9 cellular contexts compared by ENCODE assay signal in genomic region chr5:801055-801454, GRCh38. TPM values are rescaled to one million over a fixed set of nuclear protein-coding genes. Genes with fewer than 3 reads are reported as not detected.
DNase-seq lines count a peak whose midpoint lies in the region; ATAC-seq, FAIRE-seq and TF ChIP-seq lines count a peak whose summit lies in the region.
"Not testable (repeated sequence)": the region's sequence is repeated elsewhere in the genome, so short reads cannot be mapped to it uniquely, and the experiment has no call there.
"Had no signal": no experiment of that assay in that cellular context is flagged by ENCODE, and none has a peak within 500 bp of the region (broad histone marks: within the 10 kb centered on the region; RNA-seq: fewer than 3 reads in every experiment).

No MANE protein-coding gene starts in this region.

- ATAC-seq in right cardiac atrium: peak; percentile 49 to 57
- not testable (repeated sequence) for ATAC-seq in HepG2
- ATAC-seq in pancreas: peak; percentile 84 to 96 (median 90)

- no CpG with 5 or more reads among the region's 4 CpGs for WGBS in right cardiac atrium
- 24% methylated on average over 4 of the region's 4 CpGs for WGBS in HepG2 (ENCODE audit: low lambda C conversion rate)
- WGBS in pancreas, 2 donors: 36% methylated on average over 4 of the region's 4 CpGs; no CpG with 5 or more reads in 1 of the 2 donors

- TF ChIP-seq EP300 in HepG2 (IDR thresholded peaks at IDR 0.05; ENCODE audit: low read depth in 2 of 2, low read length in 2 of 2); HepG2 (CRISPR knock-in tag; IDR thresholded peaks at IDR 0.05; ENCODE audit: borderline replicate concordance): not testable (repeated sequence)

- not testable (repeated sequence) for FAIRE-seq in bronchial epithelial cell (lab: Jason Lieb, UNC); pancreas (lab: Jason Lieb, UNC)
- FAIRE-seq in HepG2 (lab: Jason Lieb, UNC): peak; percentile 50

- CTCF ChIA-PET in HepG2 (lab: Yijun Ruan, JAX; ENCODE audit: low intra/inter-chr PET ratio, low total read pairs): not testable (repeated sequence)

- not testable (repeated sequence) for H3K4me3 ChIP-seq in bronchial epithelial cell (ENCODE audit: low read depth, low read length); fibroblast of villous mesenchyme (ENCODE audit: low read depth, low read length); right cardiac atrium (ENCODE audit: low read length); HepG2 (replicated peaks in 1 of 3; ENCODE audit: insufficient read depth in 1 of 3, low read depth in 2 of 3, low read length in 3 of 3); pancreas

- not testable (repeated sequence) for H3K27ac ChIP-seq in right cardiac atrium (ENCODE audit: low read length); HepG2 (ENCODE audit: extremely low read length, insufficient read depth, low read length)
- peak overlapping the region in 1 of 4 donors; percentile 2 for H3K27ac ChIP-seq in pancreas

- TF ChIP-seq RAD21 in HepG2 (CRISPR knock-in tag; IDR thresholded peaks at IDR 0.05): not testable (repeated sequence)

- in situ Hi-C loops in HepG2 (cut with HindIII; ENCODE audit: extremely low pct_ligation_motif_present, low pct_unique_long_range_greater_than_20kb): not testable (repeated sequence)

- H3K36me3 ChIP-seq in bronchial epithelial cell (ENCODE audit: control insufficient read depth, insufficient read depth, low read length); HepG2 (replicated peaks in 1 of 2; ENCODE audit: control insufficient read depth in 1 of 2, insufficient read depth in 2 of 2, low read length in 2 of 2); pancreas: not testable (repeated sequence)

- not testable (repeated sequence) for BruUV-seq in HepG2 (replicated peaks; lab: Mats Ljungman, UMichigan)

- H3K9me3 ChIP-seq in right cardiac atrium (ENCODE audit: control insufficient read depth, low read length); HepG2 (ENCODE audit: low read length); pancreas: not testable (repeated sequence)

- intact Hi-C loops in right cardiac atrium (cut with DNase I); HepG2 (cut with micrococcal nuclease; ENCODE audit: unreplicated experiment); pancreas (cut with DNase I): not testable (repeated sequence)

- not testable (repeated sequence) for H3K27me3 ChIP-seq in bronchial epithelial cell (ENCODE audit: control insufficient read depth, insufficient read depth, low read length); right cardiac atrium (ENCODE audit: control insufficient read depth, insufficient read depth); HepG2 (ENCODE audit: control insufficient read depth in 1 of 2, insufficient read depth in 2 of 2, low read length in 2 of 2); pancreas

- DNase-seq in NCI-H2029 (lab: John Stamatoyannopoulos, UW): peak; percentile 2
- peak; percentile 80 for DNase-seq in bronchial epithelial cell (ENCODE audit: low read depth)
- DNase-seq in fibroblast of villous mesenchyme (ENCODE audit: low read depth): peak; percentile 19
- DNase-seq in right cardiac atrium; HepG2 (ENCODE audit: low spot score); pancreas: not testable (repeated sequence)

- H3K9ac ChIP-seq in HepG2 (ENCODE audit: insufficient read depth, low read depth, low read length): not testable (repeated sequence)

- not testable (repeated sequence) for H3K79me2 ChIP-seq in HepG2 (ENCODE audit: insufficient read depth, low read length)

- not testable (repeated sequence) for H3K4me1 ChIP-seq in right cardiac atrium (ENCODE audit: control insufficient read depth, insufficient read depth, low read length); HepG2 (ENCODE audit: insufficient read depth, low read length); pancreas

- TF ChIP-seq POLR2A in HepG2 (IDR thresholded peaks at IDR 0.05; ENCODE audit: insufficient read depth in 1 of 2, low read depth in 2 of 2, low read length in 2 of 2): not testable (repeated sequence)

- not testable (repeated sequence) for TF ChIP-seq CTCF in bronchial epithelial cell (IDR thresholded peaks at IDR 0.05; ENCODE audit: insufficient read depth, low read length, severe bottlenecking); fibroblast of villous mesenchyme (IDR thresholded peaks at IDR 0.05; ENCODE audit: insufficient read depth, low read depth, low read length); HepG2 (CRISPR knock-in tag; IDR thresholded peaks at IDR 0.05); pancreas (IDR thresholded peaks at IDR 0.05)

- H4K20me1 ChIP-seq in HepG2 (ENCODE audit: insufficient read depth, low read length): not testable (repeated sequence)

- H3K4me2 ChIP-seq in HepG2 (ENCODE audit: low read depth, low read length): not testable (repeated sequence)

- POLR2A ChIA-PET in HepG2 (lab: Yijun Ruan, JAX): not testable (repeated sequence)

- H2AFZ ChIP-seq in HepG2 (ENCODE audit: low read length): not testable (repeated sequence)

TF ChIP-seq in HepG2, 621 proteins besides CTCF, POLR2A, EP300 and RAD21:
- TF ChIP-seq CREB1 (IDR thresholded peaks at IDR 0.05): 0 out of 2 replicates have a peak, but pooled peaks have one; percentile 16
- not testable (repeated sequence) for TF ChIP-seq CREB1 (CRISPR knock-in tag; IDR thresholded peaks at IDR 0.05)

RNA-seq across cellular contexts. Expression of gene ZDHHC11B, which starts 16.5 kb away (rescaled TPM):
- total RNA-seq in bronchial epithelial cell (under 0.01 and 0.51 TPM in 2 replicates), fibroblast of villous mesenchyme (not detected in 2 replicates), right cardiac atrium (10 to 100 TPM; 17.0 to 49.2 (median 24.1) TPM), HepG2 (2016; rRNA removed; fragmentation: Illumina TruSeq; extraction: Trizol) (0.11 TPM in 1 of 2 replicates, not detected in the other), pancreas (1 to 10 TPM; 2.8 to 7.5 (median 5.0) TPM)
- polyA plus RNA-seq in right cardiac atrium (6.6 TPM), HepG2 (2011; rRNA removed) (0.07 and 0.12 TPM in 2 replicates), pancreas (10 to 100 TPM in 1 of 2 donors, 1 to 10 TPM in 1; 6.6 to 19.9 TPM)
- total RNA-seq in HepG2 (2016; cell fraction: cytosol; rRNA removed; fragmentation: Illumina TruSeq; extraction: Trizol; ENCODE audit: low read depth): not detected in 2 replicates
- 0.04 TPM in 1 of 2 replicates, not detected in the other for total RNA-seq in HepG2 (2016; cell fraction: insoluble cytoplasmic fraction; rRNA removed; fragmentation: Illumina TruSeq; extraction: Trizol)
- total RNA-seq in HepG2 (2016; cell fraction: membrane; rRNA removed; fragmentation: Illumina TruSeq; extraction: Trizol): 0.21 TPM in 1 of 2 replicates, not detected in the other
- 0.40 and 1.0 TPM in 2 replicates for total RNA-seq in HepG2 (2016; cell fraction: nucleus; rRNA removed; fragmentation: Illumina TruSeq; extraction: Trizol)
- 0.09 TPM in 1 of 2 replicates, not detected in the other for polyA plus RNA-seq in HepG2 (2011; cell fraction: cytosol; rRNA removed)
- 0.83 and 1.8 TPM in 2 replicates for polyA plus RNA-seq in HepG2 (2011; cell fraction: nucleus; rRNA removed)
- polyA plus RNA-seq in HepG2 (2012): 0.39 and 0.59 TPM in 2 replicates
- polyA plus RNA-seq in HepG2 (2016; cell fraction: cytosol; fragmentation: Illumina TruSeq; extraction: Trizol; ENCODE audit: low read depth): not detected in 2 replicates
- polyA plus RNA-seq in HepG2 (2016; cell fraction: insoluble cytoplasmic fraction; fragmentation: Illumina TruSeq; extraction: Trizol; ENCODE audit: low read depth): 0.14 TPM in 1 of 2 replicates, not detected in the other
- not detected in 2 replicates for polyA plus RNA-seq in HepG2 (2016; cell fraction: membrane; fragmentation: Illumina TruSeq; extraction: Trizol; ENCODE audit: low read depth)
- 0.71 and 0.88 TPM in 2 replicates for polyA plus RNA-seq in HepG2 (2016; cell fraction: nucleus; fragmentation: Illumina TruSeq; extraction: Trizol; ENCODE audit: insufficient read depth, low read depth)
- 1.9 and 3.5 TPM in 2 replicates for polyA minus RNA-seq in HepG2 (2011; rRNA and poly(A)+ RNA removed; ENCODE audit: low replicate concordance)
- polyA minus RNA-seq in HepG2 (2011; cell fraction: cytosol; rRNA and poly(A)+ RNA removed): 0.62 TPM in 1 of 2 replicates, not detected in the other
- 0.64 and 1.2 TPM in 2 replicates for polyA minus RNA-seq in HepG2 (2011; cell fraction: nucleus; rRNA and poly(A)+ RNA removed)
- total RNA-seq: GM23248 had no signal
- polyA plus RNA-seq: AG04450, CD14-positive monocyte, GM23248 had no signal

RNA-seq across cellular contexts. Expression of gene ZDHHC11, which starts 49.7 kb away (rescaled TPM):
- total RNA-seq in bronchial epithelial cell: 0.53 and 1.4 TPM in 2 replicates
- 0.64 and 0.86 TPM in 2 replicates for total RNA-seq in fibroblast of villous mesenchyme
- 10 to 100 TPM; 19.3 to 66.1 (median 37.4) TPM for total RNA-seq in right cardiac atrium
- polyA plus RNA-seq in right cardiac atrium: 5.8 TPM
- 1.4 and 4.0 TPM in 2 replicates for total RNA-seq in HepG2 (2016; rRNA removed; fragmentation: Illumina TruSeq; extraction: Trizol)
- 0.51 and 1.4 TPM in 2 replicates for total RNA-seq in HepG2 (2016; cell fraction: cytosol; rRNA removed; fragmentation: Illumina TruSeq; extraction: Trizol; ENCODE audit: low read depth)
- 0.67 and 5.3 TPM in 2 replicates for total RNA-seq in HepG2 (2016; cell fraction: insoluble cytoplasmic fraction; rRNA removed; fragmentation: Illumina TruSeq; extraction: Trizol)
- total RNA-seq in HepG2 (2016; cell fraction: membrane; rRNA removed; fragmentation: Illumina TruSeq; extraction: Trizol): 1.5 and 2.0 TPM in 2 replicates
- 8.6 and 9.6 TPM in 2 replicates for total RNA-seq in HepG2 (2016; cell fraction: nucleus; rRNA removed; fragmentation: Illumina TruSeq; extraction: Trizol)
- 2.1 and 2.2 TPM in 2 replicates for polyA plus RNA-seq in HepG2 (2011; rRNA removed)
- 1.6 and 2.1 TPM in 2 replicates for polyA plus RNA-seq in HepG2 (2011; cell fraction: cytosol; rRNA removed)
- polyA plus RNA-seq in HepG2 (2011; cell fraction: nucleus; rRNA removed): 24.0 and 31.7 TPM in 2 replicates
- polyA plus RNA-seq in HepG2 (2012): 3.2 and 7.4 TPM in 2 replicates
- polyA plus RNA-seq in HepG2 (2016; cell fraction: cytosol; fragmentation: Illumina TruSeq; extraction: Trizol; ENCODE audit: low read depth): 0.68 and 0.74 TPM in 2 replicates
- 1.2 and 2.3 TPM in 2 replicates for polyA plus RNA-seq in HepG2 (2016; cell fraction: insoluble cytoplasmic fraction; fragmentation: Illumina TruSeq; extraction: Trizol; ENCODE audit: low read depth)
- 0.83 and 1.1 TPM in 2 replicates for polyA plus RNA-seq in HepG2 (2016; cell fraction: membrane; fragmentation: Illumina TruSeq; extraction: Trizol; ENCODE audit: low read depth)
- polyA plus RNA-seq in HepG2 (2016; cell fraction: nucleus; fragmentation: Illumina TruSeq; extraction: Trizol; ENCODE audit: insufficient read depth, low read depth): 21.9 and 23.7 TPM in 2 replicates
- polyA minus RNA-seq in HepG2 (2011; rRNA and poly(A)+ RNA removed; ENCODE audit: low replicate concordance): 7.7 and 72.5 TPM in 2 replicates
- polyA minus RNA-seq in HepG2 (2011; cell fraction: cytosol; rRNA and poly(A)+ RNA removed): 2.5 TPM in 1 of 2 replicates, not detected in the other
- polyA minus RNA-seq in HepG2 (2011; cell fraction: nucleus; rRNA and poly(A)+ RNA removed): 12.6 and 14.9 TPM in 2 replicates
- 10 to 100 TPM in 2 of 6 donors, 1 to 10 TPM in 4; 3.6 to 11.0 (median 7.8) TPM for total RNA-seq in pancreas
- polyA plus RNA-seq in pancreas: 10 to 100 TPM in 1 of 2 donors, 1 to 10 TPM in 1; 5.4 to 18.1 TPM
- polyA plus RNA-seq: CD14-positive monocyte had no signal
